12 cellular contexts compared by ENCODE assay signal in genomic region chr6:139251377-139252017, GRCh38. TPM values are rescaled to one million over a fixed set of nuclear protein-coding genes. Genes with fewer than 3 reads are reported as not detected.
DNase-seq lines count a peak whose midpoint lies in the region; ATAC-seq and TF ChIP-seq lines count a peak whose summit lies in the region.
"Had no signal": no experiment of that assay in that cellular context is flagged by ENCODE, and none has a peak within 500 bp of the region (broad histone marks: within the 10 kb centered on the region; RNA-seq: fewer than 3 reads in every experiment).

No MANE protein-coding gene starts in this region.

- no peaks in the 10 kb centered on the region for H3K27me3 ChIP-seq in gastrocnemius medialis
- H3K27me3 ChIP-seq: hepatocyte had no signal

- no peak for TF ChIP-seq CTCF in gastrocnemius medialis (IDR thresholded peaks at IDR 0.05 in 4 of 5, conservative IDR thresholded peaks at IDR 0.05 in 1 of 5)

- peaks cover 4% of the 10 kb centered on the region for H3K36me3 Mint-ChIP-seq in T-helper 2 cell treated with Interferon-gamma antibody and Interleukin-4, amounts not matched to agents 5 μg/mL and 100 μg/mL, for 36 hours (ENCODE audit: low read depth)
- H3K36me3 Mint-ChIP-seq in activated CD8-positive, alpha-beta T cell treated with anti-CD3 and anti-CD28 coated beads, Interleukin-2, amount 10 ng/mL, durations not matched to agents 7 days and 5 days (ENCODE audit: low read depth): no peaks in the 10 kb centered on the region

- peaks cover 33% of the 10 kb centered on the region for H3K4me1 Mint-ChIP-seq in T-helper 2 cell treated with Interferon-gamma antibody and Interleukin-4, amounts not matched to agents 5 μg/mL and 100 μg/mL, for 36 hours (ENCODE audit: low read depth)
- peaks cover 30% of the 10 kb centered on the region for H3K4me1 Mint-ChIP-seq in activated CD8-positive, alpha-beta T cell treated with anti-CD3 and anti-CD28 coated beads, Interleukin-2, amount 10 ng/mL, durations not matched to agents 7 days and 5 days (ENCODE audit: low read depth)

- no peaks in the 10 kb centered on the region for H3K27me3 Mint-ChIP-seq in T-helper 2 cell treated with Interferon-gamma antibody and Interleukin-4, amounts not matched to agents 5 μg/mL and 100 μg/mL, for 36 hours (ENCODE audit: low read depth)
- no peaks in the 10 kb centered on the region for H3K27me3 Mint-ChIP-seq in activated CD8-positive, alpha-beta T cell treated with anti-CD3 and anti-CD28 coated beads, Interleukin-2, amount 10 ng/mL, durations not matched to agents 7 days and 5 days (ENCODE audit: low read depth)

- in situ Hi-C loops in gastrocnemius medialis (cut with MboI; ENCODE audit: low sequenced_read_pairs in 4 of 4): loop anchor here in 2 of 4 donors (25.0 kb wide), 1 partner anchor 511 kb away; no protein-coding TSS in a partner anchor

- H3K27ac ChIP-seq in gastrocnemius medialis: peak overlapping the region; percentile 71 to 84 (median 82)
- H3K27ac ChIP-seq: 22Rv1, hepatocyte had no signal

- no peak for ATAC-seq in activated CD8-positive, alpha-beta T cell treated with anti-CD3 and anti-CD28 coated beads, Interleukin-2, amount 10 ng/mL, durations not matched to agents 7 days and 5 days
- ATAC-seq in left cardiac atrium (peak; percentile 65 to 76), gastrocnemius medialis (peak; percentile 91 to 92)

- H3K9me3 ChIP-seq in gastrocnemius medialis: no peaks in the 10 kb centered on the region

- H3K9me3 Mint-ChIP-seq in T-helper 2 cell treated with Interferon-gamma antibody and Interleukin-4, amounts not matched to agents 5 μg/mL and 100 μg/mL, for 36 hours: no peaks in the 10 kb centered on the region
- no peaks in the 10 kb centered on the region for H3K9me3 Mint-ChIP-seq in activated CD8-positive, alpha-beta T cell treated with anti-CD3 and anti-CD28 coated beads, Interleukin-2, amount 10 ng/mL, durations not matched to agents 7 days and 5 days (ENCODE audit: insufficient read depth)

- peaks cover 0 to 31% of the 10 kb centered on the region in 2 donors for H3K36me3 ChIP-seq in gastrocnemius medialis

- H3K27ac Mint-ChIP-seq in T-helper 2 cell treated with Interferon-gamma antibody and Interleukin-4, amounts not matched to agents 5 μg/mL and 100 μg/mL, for 36 hours: peak overlapping the region; percentile 95
- H3K27ac Mint-ChIP-seq in activated CD8-positive, alpha-beta T cell treated with anti-CD3 and anti-CD28 coated beads, Interleukin-2, amount 10 ng/mL, durations not matched to agents 7 days and 5 days: peak overlapping the region; percentile 66

- DNase-seq in T-helper 2 cell treated with Interferon-gamma antibody and Interleukin-4, amounts not matched to agents 5 μg/mL and 100 μg/mL, for 36 hours (ENCODE audit: low spot score): no peak
- DNase-seq in T-helper 2 cell (no peak), left cardiac atrium (no peak), gastrocnemius medialis (peak; percentile 51 to 57), DMS 273 treated with DMSO at 0.1 percent for 48 hours (lab: John Stamatoyannopoulos, UW) (no peak), EL (no peak), hepatic stellate cell (ENCODE audit: low spot score) (no peak)
- peak; percentile 18 for DNase-seq in activated CD8-positive, alpha-beta T cell treated with anti-CD3 and anti-CD28 coated beads, Interleukin-2, amount 10 ng/mL, durations not matched to agents 7 days and 5 days
- DNase-seq: amniotic stem cell, Calu3 had no signal

- intact Hi-C loops in left cardiac atrium (cut with DNase I): no loop called here
- intact Hi-C loops in gastrocnemius medialis (cut with DNase I; ENCODE audit: low total_unique reads): loop anchor here (1.0 to 5.0 kb wide), 3 partner anchors 28 to 86 kb away; partner anchors contain the start of gene TXLNB

- peak overlapping the region in 1 of 4 donors; percentile 16 for H3K4me3 ChIP-seq in gastrocnemius medialis
- H3K4me3 ChIP-seq: hepatocyte had no signal

- POLR2A ChIA-PET in activated CD8-positive, alpha-beta T cell treated with anti-CD3 and anti-CD28 coated beads, Interleukin-2, amount 10 ng/mL, durations not matched to agents 7 days and 5 days (lab: Charles Lee): no interaction called here

- peaks cover 21 to 24% of the 10 kb centered on the region in 2 donors for H3K4me1 ChIP-seq in gastrocnemius medialis

- TF ChIP-seq POLR2A in gastrocnemius medialis (IDR thresholded peaks at IDR 0.05): no peak

- CTCF ChIA-PET in activated CD8-positive, alpha-beta T cell treated with anti-CD3 and anti-CD28 coated beads, Interleukin-2, amount 10 ng/mL, durations not matched to agents 7 days and 5 days (lab: Charles Lee): interaction anchor here (0.7 to 2.4 kb wide), 14 partner anchors 11 to 134 kb away, joined by 3 to 25 read pairs (median 5); partner anchors contain the start of gene TXLNB

- H3K4me3 Mint-ChIP-seq in T-helper 2 cell treated with Interferon-gamma antibody and Interleukin-4, amounts not matched to agents 5 μg/mL and 100 μg/mL, for 36 hours: peak overlapping the region; percentile 62
- H3K4me3 Mint-ChIP-seq in activated CD8-positive, alpha-beta T cell treated with anti-CD3 and anti-CD28 coated beads, Interleukin-2, amount 10 ng/mL, durations not matched to agents 7 days and 5 days: no peak overlapping the region

RNA-seq across cellular contexts. Expression of gene TXLNB, which starts 40.3 kb away (rescaled TPM):
- under 1 TPM; 0.37 to 0.65 TPM for total RNA-seq in activated CD8-positive, alpha-beta T cell treated with anti-CD3 and anti-CD28 coated beads, Interleukin-2, amount 10 ng/mL, durations not matched to agents 7 days and 5 days
- total RNA-seq in left cardiac atrium: 10 to 100 TPM; 52.4 to 60.4 TPM
- 100 to 1,000 TPM in 2 of 4 donors, 10 to 100 TPM in 2; 58.3 to 197 (median 124) TPM for total RNA-seq in gastrocnemius medialis

Comparison
In these comparisons a context has a peak if more than half of its experiments do, and no peak if none do; other contexts are left out.
1. DNase-seq: peak in activated CD8-positive, alpha-beta T cell treated with anti-CD3 and anti-CD28 coated beads, Interleukin-2, amount 10 ng/mL, durations not matched to agents 7 days and 5 days (single experiment) and gastrocnemius medialis (2 of 2); none in T-helper 2 cell treated with Interferon-gamma antibody and Interleukin-4, amounts not matched to agents 5 μg/mL and 100 μg/mL, for 36 hours (single experiment), T-helper 2 cell (0 of 5), left cardiac atrium (single experiment), DMS 273 treated with DMSO at 0.1 percent for 48 hours (single experiment), EL (single experiment) and hepatic stellate cell (single experiment).
2. RNA of gene TXLNB, which starts 40.3 kb away (total RNA-seq): 58.3 to 197 TPM in gastrocnemius medialis and 52.4 to 60.4 TPM in left cardiac atrium; 0.37 to 0.65 TPM in activated CD8-positive, alpha-beta T cell treated with anti-CD3 and anti-CD28 coated beads, Interleukin-2, amount 10 ng/mL, durations not matched to agents 7 days and 5 days; every median in the first group is over 10 times any median in the second.